Comparison of ENCODE assay signal across 11 cellular contexts in the genomic region with DNA sequence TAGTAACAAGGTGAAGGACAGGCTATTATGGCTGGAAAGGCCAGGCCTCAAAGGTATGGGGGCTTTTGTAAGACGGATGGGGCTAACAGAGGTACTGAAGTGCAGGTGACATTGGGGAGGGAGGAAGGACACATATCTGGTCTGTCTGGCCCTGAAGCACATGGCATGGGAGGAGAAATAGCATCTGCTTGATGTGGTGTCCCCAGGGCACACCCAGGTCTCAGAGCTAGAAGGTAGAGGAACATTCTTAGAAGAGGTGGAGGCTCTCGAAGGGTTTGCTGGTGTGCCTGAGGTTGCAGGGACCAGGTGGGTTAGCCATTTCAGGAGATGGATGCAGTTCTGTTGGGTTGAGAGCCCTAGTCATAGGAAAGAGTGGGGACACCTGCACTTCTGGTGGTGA.
"Had no signal": no experiment of that assay in that cellular context is flagged by ENCODE, and none has a peak within 500 bp of the region (broad histone marks: within the 10 kb centered on the region; RNA-seq: fewer than 3 reads in every experiment).

No MANE protein-coding gene starts in this region.

- DNase-seq: central memory CD4-positive, alpha-beta T cell; effector CD8-positive, alpha-beta T cell; left lung; substantia nigra had no signal

- H3K27ac ChIP-seq: coronary artery, SJSA1 had no signal

- H3K4me3 ChIP-seq: coronary artery, left lung, SJSA1, skin epidermis had no signal

- H3K27ac Mint-ChIP-seq: activated naive CD4-positive, alpha-beta T cell treated with anti-CD3 and anti-CD28 coated beads for 36 hours; activated T-helper 1 cell treated with anti-CD3 and anti-CD28 coated beads, Interleukin-12 subunit alpha, Interleukin-12 subunit beta, Interleukin-2, Interleukin-4 antibody, amounts not matched to agents 30 ng/mL and 10 ng/mL and 1 ng/mL, durations not matched to agents 14 hours and 24 hours and 36 hours; memory B cell; nephron had no signal

- H3K4me3 Mint-ChIP-seq: activated naive CD4-positive, alpha-beta T cell treated with anti-CD3 and anti-CD28 coated beads for 36 hours; activated T-helper 1 cell treated with anti-CD3 and anti-CD28 coated beads, Interleukin-12 subunit alpha, Interleukin-12 subunit beta, Interleukin-2, Interleukin-4 antibody, amounts not matched to agents 30 ng/mL and 10 ng/mL and 1 ng/mL, durations not matched to agents 14 hours and 24 hours and 36 hours; memory B cell; nephron had no signal

- H3K36me3 ChIP-seq: left lung had no signal

- H3K27me3 ChIP-seq: left lung, SJSA1 had no signal

- H3K27me3 Mint-ChIP-seq: memory B cell had no signal
